17 cellular contexts compared by ENCODE assay signal in the genomic region with DNA sequence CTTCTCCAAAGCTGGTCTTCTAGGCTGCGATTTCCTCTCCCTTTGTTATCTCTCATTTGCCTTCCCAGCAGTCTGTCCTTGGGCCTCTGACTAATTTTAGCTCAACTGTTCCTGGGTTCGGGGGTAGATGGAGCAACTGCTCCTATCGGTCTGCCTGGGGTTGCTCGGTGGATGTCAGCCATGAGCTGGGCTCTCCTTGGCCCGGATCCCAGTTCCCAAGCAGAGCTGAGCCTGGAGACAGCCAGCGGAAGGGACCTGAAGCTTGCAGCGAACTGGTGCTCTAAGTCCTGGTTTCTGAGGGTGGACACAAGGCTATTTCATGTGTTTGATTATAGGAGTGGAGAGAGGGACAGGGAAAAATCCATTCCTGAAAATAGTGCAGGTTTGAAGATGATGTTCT.
DNase-seq lines count a peak whose midpoint lies in the region; ATAC-seq and TF ChIP-seq lines count a peak whose summit lies in the region.
"Had no signal": no experiment of that assay in that cellular context is flagged by ENCODE, and none has a peak within 500 bp of the region (broad histone marks: within the 10 kb centered on the region; RNA-seq: fewer than 3 reads in every experiment).

No MANE protein-coding gene starts in this region.

- intact Hi-C loops in body of pancreas (cut with DNase I) = no loop called here
- intact Hi-C loops in left lung (cut with DNase I) = no loop called here

- H3K4me1 ChIP-seq in body of pancreas (peaks cover 7% of the 10 kb centered on the region), left lung (no peaks in the 10 kb centered on the region)
- H3K4me1 ChIP-seq: upper lobe of right lung had no signal

- TF ChIP-seq POLR2A in body of pancreas (IDR thresholded peaks at IDR 0.05) = no peak

- H3K36me3 ChIP-seq in body of pancreas (replicated peaks in 1 of 2; ENCODE audit: insufficient read depth in 1 of 2, low read depth in 2 of 2) (no peaks in the 10 kb centered on the region), left lung (no peaks in the 10 kb centered on the region)
- H3K36me3 ChIP-seq: upper lobe of right lung had no signal

- no peak for ATAC-seq in body of pancreas
- ATAC-seq in left lobe of liver = peak; percentile 24
- no peak for ATAC-seq in left lung
- ATAC-seq in HG03159 (IDR thresholded peaks at IDR 0.05; ENCODE audit: unreplicated experiment) = no peak
- ATAC-seq: stimulated activated naive CD8-positive, alpha-beta T cell treated with anti-CD3 and anti-CD28 coated beads, Interleukin-15, Interleukin-2, amounts not matched to agents 100 U/mL and 50 U/mL, for 24 hours; upper lobe of right lung had no signal

- H3K9me3 ChIP-seq in body of pancreas = peaks cover 0 to 2% (median 0%) of the 10 kb centered on the region in 3 donors
- H3K9me3 ChIP-seq in left lung = no peaks in the 10 kb centered on the region
- H3K9me3 ChIP-seq: upper lobe of right lung had no signal

- WGBS in body of pancreas, 2 donors = 13 to 23% methylated on average over 7 of the region's 7 CpGs

- H3K4me3 ChIP-seq in body of pancreas = no peak overlapping the region
- H3K4me3 ChIP-seq in left lung = no peak overlapping the region
- H3K4me3 ChIP-seq: upper lobe of right lung had no signal

- H3K27me3 ChIP-seq in body of pancreas (no peaks in the 10 kb centered on the region), left lung (no peaks in the 10 kb centered on the region)
- H3K27me3 ChIP-seq: upper lobe of right lung had no signal

- CTCF ChIA-PET in RWPE1 (lab: Yijun Ruan, JAX) = no interaction called here

- POLR2A ChIA-PET in RWPE1 (lab: Yijun Ruan, JAX; ENCODE audit: low non-redundant PET) = no interaction called here

- TF ChIP-seq CTCF in body of pancreas (IDR thresholded peaks at IDR 0.05) (no peak), RWPE1 (conservative IDR thresholded peaks at IDR 0.05; ENCODE audit: low read depth) (no peak), left lung (IDR thresholded peaks at IDR 0.05) (no peak)

- no peak overlapping the region for H3K27ac ChIP-seq in body of pancreas
- no peak overlapping the region for H3K27ac ChIP-seq in RWPE1
- H3K27ac ChIP-seq in left lung = no peak overlapping the region
- H3K27ac ChIP-seq: upper lobe of right lung had no signal

- DNase-seq in Ammon's horn (ENCODE audit: low spot score) (peak; percentile 31), NCI-H1092 treated with DMSO at 0.1 percent for 48 hours (lab: John Stamatoyannopoulos, UW) (peak; percentile 64), body of pancreas (peak; percentile 32 to 70 (median 48)), left lobe of liver (ENCODE audit: low spot score) (no peak), RWPE1 (ENCODE audit: low spot score) (no peak), left lung (no peak), HuH-7 (ENCODE audit: low spot score) (no peak)
- DNase-seq: ACHN; activated naive CD4-positive, alpha-beta T cell treated with anti-CD3 and anti-CD28 coated beads for 36 hours; CD4-positive, alpha-beta T cell; DND-41; mesenchymal stem cell; NCI-H2107; NCI-H774; stimulated activated naive CD8-positive, alpha-beta T cell treated with anti-CD3 and anti-CD28 coated beads, Interleukin-15, Interleukin-2, amounts not matched to agents 100 U/mL and 50 U/mL, for 24 hours; upper lobe of right lung had no signal

Comparison
In these comparisons a context has a peak if more than half of its experiments do, and no peak if none do; other contexts are left out.
1. DNase-seq: peak in Ammon's horn (single experiment), NCI-H1092 treated with DMSO at 0.1 percent for 48 hours (single experiment) and body of pancreas (4 of 4); none in left lobe of liver (single experiment), RWPE1 (single experiment), left lung (0 of 2) and HuH-7 (single experiment).